In the genomic region with DNA sequence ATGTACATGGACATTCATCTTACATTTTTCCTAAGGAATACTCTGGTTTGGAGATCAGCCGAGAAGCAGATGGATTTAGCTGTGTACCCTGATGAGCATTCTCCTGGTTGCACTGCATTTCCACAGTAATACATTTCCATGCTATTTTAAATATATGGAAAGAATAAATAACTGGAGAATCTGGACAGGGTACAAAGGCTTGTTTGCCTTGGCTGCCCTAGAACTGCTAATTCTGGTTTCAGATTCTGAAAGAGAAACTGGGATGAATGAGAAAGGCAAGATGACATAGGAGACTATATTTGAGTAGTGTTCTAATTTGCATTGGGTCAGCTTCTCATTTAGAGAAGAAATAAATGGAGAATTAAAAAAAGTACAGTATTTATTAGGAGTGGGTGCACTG, we compare ENCODE assay signal across 17 cellular contexts.
"Had no signal": no experiment of that assay in that cellular context is flagged by ENCODE, and none has a peak within 500 bp of the region (broad histone marks: within the 10 kb centered on the region; RNA-seq: fewer than 3 reads in every experiment).

No MANE protein-coding gene starts in this region.

- H3K27me3 Mint-ChIP-seq: stimulated activated naive CD8-positive, alpha-beta T cell treated with anti-CD3 and anti-CD28 coated beads, Interleukin-15, amount 100 ng/mL, for 72 hours had no signal

- H3K27ac ChIP-seq: ascending aorta, hepatocyte, left lung, neutrophil, right atrium auricular region, upper lobe of left lung had no signal

- DNase-seq: activated CD4-positive, alpha-beta T cell treated with anti-CD3 and anti-CD28 coated beads, Interleukin-2, amount 50 U/mL, for 4 hours; activated CD4-positive, CD25-positive, alpha-beta regulatory T cell treated with anti-CD3 and anti-CD28 coated beads, Interleukin-2, amount 50 U/mL, for 72 hours; activated naive CD4-positive, alpha-beta T cell treated with Interleukin-2 at 50 U/mL for 16 hours; activated naive CD8-positive, alpha-beta T cell treated with anti-CD3 and anti-CD28 coated beads, Interleukin-2, amount 50 U/mL, for 24 hours; activated T-cell treated with anti-CD3 and anti-CD28 coated beads for 4 hours; endodermal cell; islet precursor cell; left lung; natural killer cell; small intestine; stimulated activated naive CD8-positive, alpha-beta T cell treated with anti-CD3 and anti-CD28 coated beads, Interleukin-15, amount 100 ng/mL, for 72 hours; T1000; upper lobe of left lung had no signal

- H3K27ac Mint-ChIP-seq: activated naive CD8-positive, alpha-beta T cell treated with anti-CD3 and anti-CD28 coated beads, Interleukin-2, amount 50 U/mL, for 24 hours; endodermal cell; natural killer cell; stimulated activated naive CD8-positive, alpha-beta T cell treated with anti-CD3 and anti-CD28 coated beads, Interleukin-15, amount 100 ng/mL, for 72 hours had no signal

- H3K36me3 Mint-ChIP-seq: natural killer cell had no signal

- H3K4me3 Mint-ChIP-seq: activated naive CD8-positive, alpha-beta T cell treated with anti-CD3 and anti-CD28 coated beads, Interleukin-2, amount 50 U/mL, for 24 hours; endodermal cell; natural killer cell; stimulated activated naive CD8-positive, alpha-beta T cell treated with anti-CD3 and anti-CD28 coated beads, Interleukin-15, amount 100 ng/mL, for 72 hours had no signal

- H3K9me3 Mint-ChIP-seq: activated naive CD8-positive, alpha-beta T cell treated with anti-CD3 and anti-CD28 coated beads, Interleukin-2, amount 50 U/mL, for 24 hours; natural killer cell; stimulated activated naive CD8-positive, alpha-beta T cell treated with anti-CD3 and anti-CD28 coated beads, Interleukin-15, amount 100 ng/mL, for 72 hours had no signal

- H3K9me3 ChIP-seq: ascending aorta, left lung, neutrophil, right atrium auricular region, upper lobe of left lung had no signal

- H3K27me3 ChIP-seq: ascending aorta, hepatocyte, left lung, neutrophil, right atrium auricular region, upper lobe of left lung had no signal

- H3K4me3 ChIP-seq: ascending aorta, hepatocyte, left lung, right atrium auricular region, upper lobe of left lung had no signal

- H3K4me2 ChIP-seq: hepatocyte had no signal

- H3K4me1 ChIP-seq: ascending aorta, left lung, upper lobe of left lung had no signal

- H3K4me1 Mint-ChIP-seq: activated naive CD8-positive, alpha-beta T cell treated with anti-CD3 and anti-CD28 coated beads, Interleukin-2, amount 50 U/mL, for 24 hours; endodermal cell; natural killer cell; stimulated activated naive CD8-positive, alpha-beta T cell treated with anti-CD3 and anti-CD28 coated beads, Interleukin-15, amount 100 ng/mL, for 72 hours had no signal

- ATAC-seq: activated naive CD8-positive, alpha-beta T cell treated with anti-CD3 and anti-CD28 coated beads, Interleukin-2, amount 50 U/mL, for 24 hours; left lung; natural killer cell; stimulated activated naive CD8-positive, alpha-beta T cell treated with anti-CD3 and anti-CD28 coated beads, Interleukin-15, amount 100 ng/mL, for 72 hours had no signal

- H3K79me2 ChIP-seq: hepatocyte had no signal

- H3K36me3 ChIP-seq: ascending aorta, left lung, neutrophil, right atrium auricular region, upper lobe of left lung had no signal
